Comparison of ENCODE assay signal across 33 cellular contexts in genomic region chr10:8725343-8725742, GRCh38.
"Had no signal": no experiment of that assay in that cellular context is flagged by ENCODE, and none has a peak within 500 bp of the region (broad histone marks: within the 10 kb centered on the region; RNA-seq: fewer than 3 reads in every experiment).

No MANE protein-coding gene starts in this region.

- ATAC-seq: activated CD4-positive, alpha-beta T cell treated with anti-CD3 and anti-CD28 coated beads for 36 hours; activated CD4-positive, CD25-positive, alpha-beta regulatory T cell treated with anti-CD3 and anti-CD28 coated beads, Interleukin-2, amount 50 U/mL, for 24 hours; activated CD8-positive, alpha-beta memory T cell treated with anti-CD3 and anti-CD28 coated beads, Interleukin-2, amount 10 ng/mL, durations not matched to agents 7 days and 5 days; activated CD8-positive, alpha-beta T cell treated with anti-CD3 and anti-CD28 coated beads, Interleukin-2, amount 10 ng/mL, durations not matched to agents 7 days and 5 days; WTC11 had no signal

- H3K36me3 ChIP-seq: ascending aorta, cardiac muscle cell, WERI-Rb-1 had no signal

- H3K27ac ChIP-seq: ascending aorta, cardiac muscle cell, WERI-Rb-1 had no signal

- H3K4me3 Mint-ChIP-seq: activated CD4-positive, alpha-beta memory T cell treated with anti-CD3 and anti-CD28 coated beads, Interleukin-2, amount 10 ng/mL, durations not matched to agents 7 days and 5 days; activated CD4-positive, alpha-beta T cell treated with anti-CD3 and anti-CD28 coated beads for 36 hours; activated CD4-positive, alpha-beta T cell treated with anti-CD3 and anti-CD28 coated beads, Interleukin-2, amount 10 ng/mL, durations not matched to agents 7 days and 5 days; activated CD8-positive, alpha-beta memory T cell treated with anti-CD3 and anti-CD28 coated beads, Interleukin-2, amount 10 ng/mL, durations not matched to agents 7 days and 5 days; activated CD8-positive, alpha-beta T cell treated with anti-CD3 and anti-CD28 coated beads, Interleukin-2, amount 10 ng/mL, durations not matched to agents 7 days and 5 days; activated naive CD4-positive, alpha-beta T cell treated with anti-CD3 and anti-CD28 coated beads, Interleukin-2, amount 10 ng/mL, durations not matched to agents 7 days and 5 days; activated naive CD4-positive, alpha-beta T cell treated with anti-CD3 and anti-CD28 coated beads, Interleukin-2, amount 50 U/mL, for 24 hours; activated naive CD8-positive, alpha-beta T cell; activated T-cell treated with anti-CD3 and anti-CD28 coated beads, Interleukin-2, amount 50 U/mL, for 24 hours; brain; central memory CD8-positive, alpha-beta T cell; T-helper 1 cell treated with Interleukin-12 subunit alpha and Interleukin-12 subunit beta and Interleukin-4 antibody, amounts not matched to agents 30 μg/mL and 1 μg/mL, for 36 hours; T-helper 2 cell treated with Interferon-gamma antibody and Interleukin-4, amounts not matched to agents 5 μg/mL and 100 μg/mL, for 36 hours; WTC11 had no signal

- H3K27me3 Mint-ChIP-seq: activated CD8-positive, alpha-beta memory T cell treated with anti-CD3 and anti-CD28 coated beads, Interleukin-2, amount 10 ng/mL, durations not matched to agents 7 days and 5 days; activated naive CD4-positive, alpha-beta T cell treated with anti-CD3 and anti-CD28 coated beads, Interleukin-2, amount 10 ng/mL, durations not matched to agents 7 days and 5 days had no signal

- H3K4me1 ChIP-seq: ascending aorta had no signal

- H3K27ac Mint-ChIP-seq: activated CD4-positive, alpha-beta memory T cell treated with anti-CD3 and anti-CD28 coated beads, Interleukin-2, amount 10 ng/mL, durations not matched to agents 7 days and 5 days; activated CD4-positive, alpha-beta T cell treated with anti-CD3 and anti-CD28 coated beads for 36 hours; activated CD4-positive, alpha-beta T cell treated with anti-CD3 and anti-CD28 coated beads, Interleukin-2, amount 10 ng/mL, durations not matched to agents 7 days and 5 days; activated CD8-positive, alpha-beta memory T cell treated with anti-CD3 and anti-CD28 coated beads, Interleukin-2, amount 10 ng/mL, durations not matched to agents 7 days and 5 days; activated CD8-positive, alpha-beta T cell treated with anti-CD3 and anti-CD28 coated beads, Interleukin-2, amount 10 ng/mL, durations not matched to agents 7 days and 5 days; activated naive CD4-positive, alpha-beta T cell treated with anti-CD3 and anti-CD28 coated beads, Interleukin-2, amount 10 ng/mL, durations not matched to agents 7 days and 5 days; activated naive CD4-positive, alpha-beta T cell treated with anti-CD3 and anti-CD28 coated beads, Interleukin-2, amount 50 U/mL, for 24 hours; activated naive CD8-positive, alpha-beta T cell; activated T-cell treated with anti-CD3 and anti-CD28 coated beads, Interleukin-2, amount 50 U/mL, for 24 hours; brain; T-helper 1 cell treated with Interleukin-12 subunit alpha and Interleukin-12 subunit beta and Interleukin-4 antibody, amounts not matched to agents 30 μg/mL and 1 μg/mL, for 36 hours; T-helper 2 cell treated with Interferon-gamma antibody and Interleukin-4, amounts not matched to agents 5 μg/mL and 100 μg/mL, for 36 hours; WTC11 had no signal

- H3K27me3 ChIP-seq: ascending aorta, cardiac muscle cell had no signal

- H3K36me3 Mint-ChIP-seq: activated CD8-positive, alpha-beta memory T cell treated with anti-CD3 and anti-CD28 coated beads, Interleukin-2, amount 10 ng/mL, durations not matched to agents 7 days and 5 days; activated naive CD4-positive, alpha-beta T cell treated with anti-CD3 and anti-CD28 coated beads, Interleukin-2, amount 10 ng/mL, durations not matched to agents 7 days and 5 days; brain had no signal

- H3K4me1 Mint-ChIP-seq: activated CD4-positive, alpha-beta memory T cell treated with anti-CD3 and anti-CD28 coated beads, Interleukin-2, amount 10 ng/mL, durations not matched to agents 7 days and 5 days; activated CD4-positive, alpha-beta T cell treated with anti-CD3 and anti-CD28 coated beads for 36 hours; activated CD4-positive, alpha-beta T cell treated with anti-CD3 and anti-CD28 coated beads, Interleukin-2, amount 10 ng/mL, durations not matched to agents 7 days and 5 days; activated CD8-positive, alpha-beta memory T cell treated with anti-CD3 and anti-CD28 coated beads, Interleukin-2, amount 10 ng/mL, durations not matched to agents 7 days and 5 days; activated naive CD4-positive, alpha-beta T cell treated with anti-CD3 and anti-CD28 coated beads, Interleukin-2, amount 10 ng/mL, durations not matched to agents 7 days and 5 days; activated naive CD4-positive, alpha-beta T cell treated with anti-CD3 and anti-CD28 coated beads, Interleukin-2, amount 50 U/mL, for 24 hours; brain; central memory CD8-positive, alpha-beta T cell; WTC11 had no signal

- H3K9me3 Mint-ChIP-seq: activated naive CD4-positive, alpha-beta T cell treated with anti-CD3 and anti-CD28 coated beads, Interleukin-2, amount 50 U/mL, for 24 hours; central memory CD8-positive, alpha-beta T cell had no signal

- H3K4me3 ChIP-seq: ascending aorta, cardiac muscle cell had no signal

- DNase-seq: activated CD4-positive, alpha-beta memory T cell treated with anti-CD3 and anti-CD28 coated beads, Interleukin-2, amount 10 ng/mL, durations not matched to agents 7 days and 5 days; activated CD4-positive, alpha-beta T cell treated with anti-CD3 and anti-CD28 coated beads for 1 hour; activated CD4-positive, alpha-beta T cell treated with anti-CD3 and anti-CD28 coated beads for 36 hours; activated CD4-positive, alpha-beta T cell treated with anti-CD3 and anti-CD28 coated beads for 48 hours; activated CD4-positive, alpha-beta T cell treated with anti-CD3 and anti-CD28 coated beads, Interleukin-2, amount 10 ng/mL, durations not matched to agents 7 days and 5 days; activated CD4-positive, alpha-beta T cell treated with anti-CD3 and anti-CD28 coated beads, Interleukin-2, amount 50 U/mL, for 48 hours; activated CD4-positive, CD25-positive, alpha-beta regulatory T cell; activated CD8-positive, alpha-beta memory T cell treated with anti-CD3 and anti-CD28 coated beads for 24 hours; activated CD8-positive, alpha-beta memory T cell treated with anti-CD3 and anti-CD28 coated beads, Interleukin-2, amount 10 ng/mL, durations not matched to agents 7 days and 5 days; activated CD8-positive, alpha-beta memory T cell treated with anti-CD3 and anti-CD28 coated beads, Interleukin-2, amount 50 U/mL, for 48 hours; activated CD8-positive, alpha-beta T cell treated with anti-CD3 and anti-CD28 coated beads, Interleukin-2, amount 10 ng/mL, durations not matched to agents 7 days and 5 days; activated effector memory CD4-positive, alpha-beta T cell treated with Interleukin-2 at 50 U/mL for 16 hours; activated gamma-delta T cell; activated naive CD4-positive, alpha-beta T cell treated with anti-CD3 and anti-CD28 coated beads, Interleukin-2, amount 10 ng/mL, durations not matched to agents 7 days and 5 days; activated naive CD4-positive, alpha-beta T cell treated with Interleukin-2 at 50 U/mL for 16 hours; activated T-cell treated with anti-CD3 and anti-CD28 coated beads, Interleukin-2, amount 50 U/mL, for 24 hours; activated T-cell treated with anti-CD3 and anti-CD28 coated beads, Interleukin-2, amount 50 U/mL, for 48 hours; amygdala; anterior cingulate cortex; caudate nucleus; cerebellar nuclear complex; T-helper 9 cell; WERI-Rb-1 had no signal
